In the genomic region with DNA sequence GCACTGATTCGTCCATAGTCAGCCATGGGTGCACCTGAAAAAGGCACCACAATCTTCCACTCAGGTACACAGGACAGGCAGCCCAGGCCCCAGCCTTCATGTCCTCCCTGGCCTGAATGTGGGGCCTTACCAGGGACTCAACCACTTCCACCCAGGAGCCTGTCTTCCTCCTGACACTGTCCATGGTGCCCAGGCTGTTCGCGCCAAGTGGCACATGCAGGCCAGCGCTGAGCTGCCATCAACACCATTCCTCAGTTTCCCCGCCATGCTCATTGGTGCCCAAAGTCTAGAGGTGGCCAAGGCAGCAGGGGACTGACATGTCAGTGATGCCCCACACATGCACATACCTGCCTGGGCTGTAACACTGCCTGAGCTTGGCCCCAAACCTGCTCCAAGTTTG, we compare ENCODE assay signal across 27 cellular contexts.
"Had no signal": no experiment of that assay in that cellular context is flagged by ENCODE, and none has a peak within 500 bp of the region (broad histone marks: within the 10 kb centered on the region; RNA-seq: fewer than 3 reads in every experiment).

No MANE protein-coding gene starts in this region.

- H3K4me3 ChIP-seq: neural progenitor cell, ovary, psoas muscle, right lobe of liver, skin epidermis, smooth muscle cell, spleen, suprapubic skin, testis, tibial artery, transverse colon, upper lobe of right lung, uterus had no signal

- H3K4me1 ChIP-seq: neural progenitor cell, parathyroid adenoma, psoas muscle, right lobe of liver, spleen, suprapubic skin, testis, tibial artery, transverse colon, upper lobe of right lung, uterus had no signal

- H3K9me3 ChIP-seq: ovary, psoas muscle, right lobe of liver, spleen, suprapubic skin, testis, tibial artery, transverse colon, upper lobe of right lung, uterus had no signal

- H3K36me3 ChIP-seq: neural progenitor cell, ovary, right lobe of liver, spleen, suprapubic skin, tibial artery, transverse colon, upper lobe of right lung, uterus had no signal

- H3K27ac ChIP-seq: neural progenitor cell, ovary, parathyroid adenoma, psoas muscle, right lobe of liver, skin epidermis, spleen, suprapubic skin, testis, tibial artery, transverse colon, upper lobe of right lung, uterus had no signal

- H3K27me3 ChIP-seq: neural progenitor cell, ovary, right lobe of liver, spleen, suprapubic skin, testis, tibial artery, transverse colon, upper lobe of right lung, uterus had no signal

- ATAC-seq: natural killer cell; psoas muscle; right cardiac atrium; stimulated activated memory B cell treated with anti-CD40 and anti-IgM and Interleukin-4, amounts not matched to agents 10 μg/mL and 1 μg/mL and 100 μg/mL, for 72 hours; stimulated activated naive CD8-positive, alpha-beta T cell treated with anti-CD3 and anti-CD28 coated beads, Interleukin-15, amount 100 ng/mL, for 72 hours; stimulated activated naive CD8-positive, alpha-beta T cell treated with anti-CD3 and anti-CD28 coated beads, Interleukin-15, Interleukin-2, amounts not matched to agents 100 U/mL and 50 U/mL, for 24 hours; upper lobe of right lung had no signal

- DNase-seq: natural killer cell; occipital lobe; ovary; psoas muscle; right lobe of liver; spleen; stimulated activated CD4-positive, alpha-beta T cell treated with anti-CD3 and anti-CD28 coated beads, Interleukin-12 subunit alpha, Interleukin-12 subunit beta, amount 100 ng/mL, for 4 hours; stimulated activated CD4-positive, alpha-beta T cell treated with anti-CD3 and anti-CD28 coated beads, Interleukin-1b, Interleukin-23, amount 100 ng/mL, for 48 hours; stimulated activated CD4-positive, alpha-beta T cell treated with anti-CD3 and anti-CD28 coated beads, Interleukin-4, amount 100 ng/mL, for 1 hour; stimulated activated CD4-positive, alpha-beta T cell treated with anti-CD3 and anti-CD28 coated beads, Interleukin-4, amount 100 ng/mL, for 4 hours; stimulated activated CD8-positive, alpha-beta memory T cell treated with anti-CD3 and anti-CD28 coated beads, Interleukin-4, amount 100 ng/mL, for 48 hours; stimulated activated naive CD4-positive, alpha-beta T cell; stimulated activated naive CD8-positive, alpha-beta T cell treated with anti-CD3 and anti-CD28 coated beads, Interleukin-15, amount 100 ng/mL, for 72 hours; stimulated activated naive CD8-positive, alpha-beta T cell treated with anti-CD3 and anti-CD28 coated beads, Interleukin-15, Interleukin-2, amounts not matched to agents 100 U/mL and 50 U/mL, for 24 hours; substantia nigra; testis; tibial artery; transverse colon; uterus had no signal
